ENCODE assay signal across 1 cellular context in genomic region chr2:20596973-20597867, GRCh38.
A peak's percentile ranks its signal among the peaks of the same experiment; 100 is the strongest.
TF ChIP-seq lines count a peak whose summit lies in the region.

No MANE protein-coding gene starts in this region.

TF ChIP-seq in HepG2, 621 proteins besides CTCF, POLR2A, EP300 and RAD21 (continued from another document and continues in another):
- TF ChIP-seq PAXIP1 (CRISPR knock-in tag; conservative IDR thresholded peaks at IDR 0.05): peak; percentile 100
- no peak for TF ChIP-seq BRCA1 (CRISPR knock-in tag; IDR thresholded peaks at IDR 0.05)
- TF ChIP-seq, protein P1, sequence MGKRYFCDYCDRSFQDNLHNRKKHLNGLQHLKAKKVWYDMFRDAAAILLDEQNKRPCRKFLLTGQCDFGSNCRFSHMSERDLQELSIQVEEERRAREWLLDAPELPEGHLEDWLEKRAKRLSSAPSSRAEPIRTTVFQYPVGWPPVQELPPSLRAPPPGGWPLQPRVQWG (CRISPR knock-in tag; IDR thresholded peaks at IDR 0.05; ENCODE audit: borderline replicate concordance, low read depth): no peak
- TF ChIP-seq ZSCAN9 (CRISPR knock-in tag; IDR thresholded peaks at IDR 0.05; ENCODE audit: borderline replicate concordance): peak; percentile 99
- TF ChIP-seq FOXK1 (CRISPR knock-in tag; IDR thresholded peaks at IDR 0.05; ENCODE audit: borderline replicate concordance, low read depth): peak; percentile 94
- TF ChIP-seq CCAR2 (optimal IDR thresholded peaks at IDR 0.05; ENCODE audit: low read depth, low read length): peak; percentile 48
- peak; percentile 74; the same call in 1 of the 2 replicates for TF ChIP-seq GMEB1 (CRISPR knock-in tag; IDR thresholded peaks at IDR 0.05; ENCODE audit: borderline replicate concordance)
- TF ChIP-seq PHF20 (CRISPR knock-in tag; IDR thresholded peaks at IDR 0.05): peak; percentile 66; the same call in 1 of the 2 replicates
- TF ChIP-seq ESRRA (CRISPR knock-in tag; IDR thresholded peaks at IDR 0.05; ENCODE audit: low read depth): peak; percentile 99
- no peak for TF ChIP-seq MTA3 (CRISPR knock-in tag; IDR thresholded peaks at IDR 0.05)
- TF ChIP-seq, protein P2, sequence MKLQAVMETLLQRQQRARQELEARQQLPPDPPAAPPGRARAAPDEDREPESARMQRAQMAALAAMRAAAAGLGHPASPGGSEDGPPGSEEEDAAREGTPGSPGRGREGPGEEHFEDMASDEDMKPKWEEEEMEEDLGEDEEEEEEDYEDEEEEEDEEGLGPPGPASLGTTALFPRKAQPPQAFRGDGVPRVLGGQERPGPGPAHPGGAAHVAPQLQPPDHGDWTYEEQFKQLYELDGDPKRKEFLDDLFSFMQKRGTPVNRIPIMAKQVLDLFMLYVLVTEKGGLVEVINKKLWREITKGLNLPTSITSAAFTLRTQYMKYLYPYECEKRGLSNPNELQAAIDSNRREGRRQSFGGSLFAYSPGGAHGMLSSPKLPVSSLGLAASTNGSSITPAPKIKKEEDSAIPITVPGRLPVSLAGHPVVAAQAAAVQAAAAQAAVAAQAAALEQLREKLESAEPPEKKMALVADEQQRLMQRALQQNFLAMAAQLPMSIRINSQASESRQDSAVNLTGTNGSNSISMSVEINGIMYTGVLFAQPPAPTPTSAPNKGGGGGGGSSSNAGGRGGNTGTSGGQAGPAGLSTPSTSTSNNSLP (IDR thresholded peaks at IDR 0.05; ENCODE audit: low read depth, low read length): no peak; the same call in 1 of the 2 replicates
- peak; percentile 99 for TF ChIP-seq HDAC2 (CRISPR knock-in tag; IDR thresholded peaks at IDR 0.05)
- TF ChIP-seq ZNF672 (CRISPR knock-in tag; IDR thresholded peaks at IDR 0.05): no peak
- TF ChIP-seq ZNF678 (CRISPR knock-in tag; IDR thresholded peaks at IDR 0.05): 0 out of 2 replicates have a peak, but pooled peaks have one; percentile 51
- peak; percentile 98 for TF ChIP-seq FOXO1 (CRISPR knock-in tag; IDR thresholded peaks at IDR 0.05)
- peak; percentile 93 for TF ChIP-seq ZNF205 (CRISPR knock-in tag; IDR thresholded peaks at IDR 0.05)
- TF ChIP-seq ATF7 (IDR thresholded peaks at IDR 0.05): no peak
- peak; percentile 88 for TF ChIP-seq ATF7 (CRISPR knock-in tag; IDR thresholded peaks at IDR 0.05)
- peak; percentile 46; the same call in 1 of the 2 replicates for TF ChIP-seq ZKSCAN1 (IDR thresholded peaks at IDR 0.05; ENCODE audit: low read length)
- TF ChIP-seq HNRNPL (IDR thresholded peaks at IDR 0.05; ENCODE audit: low read depth, low read length): 0 out of 2 replicates have a peak, but pooled peaks have one; percentile 30
- 0 out of 2 replicates have a peak, but pooled peaks have one; percentile 79 for TF ChIP-seq CBFB (CRISPR knock-in tag; IDR thresholded peaks at IDR 0.05)
- peak; percentile 75; the same call in 1 of the 2 replicates for TF ChIP-seq ZFP41 (CRISPR knock-in tag; IDR thresholded peaks at IDR 0.05; ENCODE audit: borderline replicate concordance)
- TF ChIP-seq NFKB2 (CRISPR knock-in tag; IDR thresholded peaks at IDR 0.05; ENCODE audit: borderline replicate concordance): peak; percentile 64; the same call in 1 of the 2 replicates
- peak; percentile 79 for TF ChIP-seq ZNF639 (CRISPR knock-in tag; conservative IDR thresholded peaks at IDR 0.05)
- peak; percentile 93 for TF ChIP-seq REPIN1 (CRISPR knock-in tag; IDR thresholded peaks at IDR 0.05; ENCODE audit: borderline replicate concordance, low read depth)
- TF ChIP-seq JUNB (CRISPR knock-in tag; IDR thresholded peaks at IDR 0.05; ENCODE audit: borderline replicate concordance): no peak
- no peak for TF ChIP-seq KLF12 (CRISPR knock-in tag; IDR thresholded peaks at IDR 0.05; ENCODE audit: borderline replicate concordance)
- no peak for TF ChIP-seq ZNF207 (IDR thresholded peaks at IDR 0.05; ENCODE audit: borderline replicate concordance)
- TF ChIP-seq PAWR (CRISPR knock-in tag; IDR thresholded peaks at IDR 0.05; ENCODE audit: borderline replicate concordance): peak; percentile 74; the same call in 1 of the 2 replicates
- peak; percentile 91 for TF ChIP-seq ZFP36L1 (CRISPR knock-in tag; IDR thresholded peaks at IDR 0.05)
- peak; percentile 84 for TF ChIP-seq RBM22 (optimal IDR thresholded peaks at IDR 0.05; ENCODE audit: low read length)
- TF ChIP-seq BRD4 (CRISPR knock-in tag; IDR thresholded peaks at IDR 0.05): peak; percentile 99
- no peak for TF ChIP-seq NBN (conservative IDR thresholded peaks at IDR 0.05)
- TF ChIP-seq PAX8 (CRISPR knock-in tag; IDR thresholded peaks at IDR 0.05; ENCODE audit: borderline replicate concordance): 0 out of 2 replicates have a peak, but pooled peaks have one; percentile 85
- TF ChIP-seq ZNF574 (CRISPR knock-in tag; IDR thresholded peaks at IDR 0.05): peak; percentile 84
- TF ChIP-seq ZNF691 (CRISPR knock-in tag; IDR thresholded peaks at IDR 0.05; ENCODE audit: borderline replicate concordance, low read depth): peak; percentile 88
- TF ChIP-seq CBX1 (IDR thresholded peaks at IDR 0.05; ENCODE audit: low read depth): peak; percentile 55
- TF ChIP-seq ZNF841 (CRISPR knock-in tag; IDR thresholded peaks at IDR 0.05; ENCODE audit: borderline replicate concordance): no peak
- 0 out of 2 replicates have a peak, but pooled peaks have one; percentile 29 for TF ChIP-seq ZNF446 (CRISPR knock-in tag; IDR thresholded peaks at IDR 0.05)
- peak; percentile 97 for TF ChIP-seq ZBTB7B (CRISPR knock-in tag; IDR thresholded peaks at IDR 0.05)
- peak; percentile 43; the same call in 1 of the 2 replicates for TF ChIP-seq E2F5 (CRISPR knock-in tag; conservative IDR thresholded peaks at IDR 0.05)
- peak; percentile 83 for TF ChIP-seq MIER2 (CRISPR knock-in tag; IDR thresholded peaks at IDR 0.05)
- peak; percentile 71; the same call in 1 of the 2 replicates for TF ChIP-seq GTF2F1 (IDR thresholded peaks at IDR 0.05; ENCODE audit: low read length)
- TF ChIP-seq MIXL1 (CRISPR knock-in tag; IDR thresholded peaks at IDR 0.05): peak; percentile 91
- peak; percentile 81 for TF ChIP-seq YY1 (IDR thresholded peaks at IDR 0.05; ENCODE audit: insufficient read depth, insufficient replicate concordance, low read depth, low read length)
- TF ChIP-seq, protein P3, sequence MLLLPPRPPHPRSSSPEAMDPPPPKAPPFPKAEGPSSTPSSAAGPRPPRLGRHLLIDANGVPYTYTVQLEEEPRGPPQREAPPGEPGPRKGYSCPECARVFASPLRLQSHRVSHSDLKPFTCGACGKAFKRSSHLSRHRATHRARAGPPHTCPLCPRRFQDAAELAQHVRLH (CRISPR knock-in tag; IDR thresholded peaks at IDR 0.05; ENCODE audit: borderline replicate concordance, low read depth): peak; percentile 95; the same call in 1 of the 2 replicates
- TF ChIP-seq ZMAT3 (CRISPR knock-in tag; conservative IDR thresholded peaks at IDR 0.05): peak; percentile 91
- peak; percentile 84 for TF ChIP-seq POGZ (CRISPR knock-in tag; IDR thresholded peaks at IDR 0.05)
- no peak for TF ChIP-seq REXO4 (CRISPR knock-in tag; IDR thresholded peaks at IDR 0.05; ENCODE audit: borderline replicate concordance)
- peak; percentile 98; the same call in 1 of the 2 replicates for TF ChIP-seq ZNF337 (CRISPR knock-in tag; IDR thresholded peaks at IDR 0.05; ENCODE audit: borderline replicate concordance, low read depth)
- TF ChIP-seq FOXC1 (CRISPR knock-in tag; IDR thresholded peaks at IDR 0.05; ENCODE audit: borderline replicate concordance): no peak
- TF ChIP-seq, protein P4, sequence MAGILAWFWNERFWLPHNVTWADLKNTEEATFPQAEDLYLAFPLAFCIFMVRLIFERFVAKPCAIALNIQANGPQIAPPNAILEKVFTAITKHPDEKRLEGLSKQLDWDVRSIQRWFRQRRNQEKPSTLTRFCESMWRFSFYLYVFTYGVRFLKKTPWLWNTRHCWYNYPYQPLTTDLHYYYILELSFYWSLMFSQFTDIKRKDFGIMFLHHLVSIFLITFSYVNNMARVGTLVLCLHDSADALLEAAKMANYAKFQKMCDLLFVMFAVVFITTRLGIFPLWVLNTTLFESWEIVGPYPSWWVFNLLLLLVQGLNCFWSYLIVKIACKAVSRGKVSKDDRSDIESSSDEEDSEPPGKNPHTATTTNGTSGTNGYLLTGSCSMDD (CRISPR knock-in tag; IDR thresholded peaks at IDR 0.05): no peak
- TF ChIP-seq FOXJ3 (CRISPR knock-in tag; IDR thresholded peaks at IDR 0.05; ENCODE audit: borderline replicate concordance): peak; percentile 89
- no peak for TF ChIP-seq ZNF30 (CRISPR knock-in tag; IDR thresholded peaks at IDR 0.05)
